11 cellular contexts compared by ENCODE assay signal in the genomic region with DNA sequence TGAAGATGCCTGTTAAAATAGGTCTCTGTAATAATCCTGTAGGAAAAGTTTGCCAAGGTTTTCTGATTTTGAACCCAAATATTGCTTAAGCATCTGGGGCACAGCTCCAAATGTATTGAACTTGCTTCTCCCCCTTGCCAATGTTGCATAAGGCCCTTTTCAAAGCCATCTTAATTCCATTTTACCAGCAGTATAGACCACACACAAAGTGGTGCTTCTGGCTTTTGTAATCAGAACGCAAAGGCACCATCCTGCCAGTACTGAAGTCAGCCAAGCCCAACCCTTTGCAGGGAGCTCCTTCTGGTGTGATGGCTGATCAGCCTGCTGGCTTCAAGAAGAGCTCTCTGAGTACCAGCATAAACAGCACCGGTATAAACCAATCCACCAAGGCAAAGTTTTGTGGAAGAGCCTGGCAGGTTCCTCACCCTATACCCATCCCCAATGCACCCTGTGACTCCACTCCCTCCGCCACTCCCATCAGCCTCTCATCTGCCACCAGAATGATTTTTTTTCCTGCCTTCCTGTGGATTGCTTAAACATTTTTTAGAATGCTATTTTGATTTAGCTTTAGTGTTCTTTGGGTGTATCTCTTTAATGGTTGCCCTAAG. TPM values are rescaled to one million over a fixed set of nuclear protein-coding genes. Genes with fewer than 3 reads are reported as not detected.
A peak's percentile ranks its signal among the peaks of the same experiment; 100 is the strongest.
DNase-seq lines count a peak whose midpoint lies in the region; ATAC-seq and TF ChIP-seq lines count a peak whose summit lies in the region.
"Had no signal": no experiment of that assay in that cellular context is flagged by ENCODE, and none has a peak within 500 bp of the region (broad histone marks: within the 10 kb centered on the region; RNA-seq: fewer than 3 reads in every experiment).

No MANE protein-coding gene starts in this region.

- CTCF ChIA-PET in SK-N-SH (lab: Yijun Ruan, JAX) = no interaction called here

- H3K9me2 ChIP-seq in SK-N-SH = no peaks in the 10 kb centered on the region

- H3F3A ChIP-seq in SK-N-SH (replicated peaks; ENCODE audit: insufficient read depth) = no peaks in the 10 kb centered on the region

- no peak for TF ChIP-seq RAD21 in SK-N-SH (IDR thresholded peaks at IDR 0.05; ENCODE audit: low read length)

- no peak for TF ChIP-seq CTCF in SK-N-SH (IDR thresholded peaks at IDR 0.05)

- no peaks in the 10 kb centered on the region for H3K9me3 ChIP-seq in SK-N-SH
- H3K9me3 ChIP-seq in aorta (ENCODE audit: control insufficient read depth, low read length) = no peaks in the 10 kb centered on the region
- H3K9me3 ChIP-seq: psoas muscle had no signal

- intact Hi-C loops in aorta (cut with DNase I) = no loop called here

- no peaks in the 10 kb centered on the region for H4K20me1 ChIP-seq in SK-N-SH (ENCODE audit: insufficient read depth)

- DNase-seq in SK-N-SH (no peak), dermis blood vessel endothelial cell (peak; percentile 9), iris pigment epithelial cell (ENCODE audit: low read depth) (peak; percentile 49), aorta (no peak), Kasumi-1 (lab: John Stamatoyannopoulos, UW) (no peak)
- no peak for DNase-seq in activated naive CD4-positive, alpha-beta T cell treated with Interleukin-2 at 50 U/mL for 16 hours
- no peak for DNase-seq in activated CD4-positive, alpha-beta T cell treated with anti-CD3 and anti-CD28 coated beads for 48 hours
- DNase-seq: effector CD4-positive, alpha-beta T cell; psoas muscle; RPMI8226 had no signal

- no peak overlapping the region for H3K9ac ChIP-seq in SK-N-SH

- ATAC-seq in SK-N-SH treated with all-trans-retinoic acid at 6 μM for 48 hours (peak; percentile 82), aorta (ENCODE audit: low FRiP score) (peak; percentile 56)
- ATAC-seq: psoas muscle had no signal

- H3K36me3 ChIP-seq in SK-N-SH (replicated peaks in 1 of 2; ENCODE audit: control insufficient read depth in 1 of 2, insufficient read depth in 2 of 2, low read length in 1 of 2) = no peaks in the 10 kb centered on the region
- no peaks in the 10 kb centered on the region for H3K36me3 ChIP-seq in aorta (ENCODE audit: control insufficient read depth in 1 of 2, insufficient read depth in 2 of 2, low read length in 1 of 2)

- H3K27ac ChIP-seq in SK-N-SH (ENCODE audit: low read depth in 2 of 2, low read length in 1 of 2) (no peak overlapping the region), aorta (ENCODE audit: low read depth in 1 of 2, low read length in 2 of 2) (no peak overlapping the region)
- H3K27ac ChIP-seq: psoas muscle had no signal

- H3K4me1 ChIP-seq in SK-N-SH (ENCODE audit: control insufficient read depth in 1 of 2, insufficient read depth in 2 of 2, low read depth in 1 of 2, low read length in 1 of 2) = no peaks in the 10 kb centered on the region
- H3K4me1 ChIP-seq in aorta (ENCODE audit: control insufficient read depth in 1 of 2, insufficient read depth in 2 of 2, low read length in 2 of 2) = no peaks in the 10 kb centered on the region
- H3K4me1 ChIP-seq: psoas muscle had no signal

- POLR2A ChIA-PET in SK-N-SH (lab: Yijun Ruan, JAX) = no interaction called here

- H3K4me2 ChIP-seq in SK-N-SH = no peak overlapping the region

- H3K4me3 ChIP-seq in SK-N-SH (ENCODE audit: low read depth in 2 of 2, low read length in 1 of 2) (no peak overlapping the region), aorta (ENCODE audit: low read length in 2 of 2) (no peak overlapping the region)
- H3K4me3 ChIP-seq: psoas muscle had no signal

- H3K27me3 ChIP-seq in SK-N-SH (ENCODE audit: insufficient read depth) (peaks cover 11% of the 10 kb centered on the region; the same call in 1 of the 2 replicates), aorta (ENCODE audit: control insufficient read depth in 1 of 2, insufficient read depth in 2 of 2, low read length in 1 of 2) (no peaks in the 10 kb centered on the region)

- WGBS in SK-N-SH (ENCODE audit: low lambda C conversion rate) = 33% methylated on average over 3 of the region's 3 CpGs
- WGBS in aorta, 2 donors = 38 to 39% methylated on average over 3 of the region's 3 CpGs

- TF ChIP-seq EP300 in SK-N-SH (IDR thresholded peaks at IDR 0.05; ENCODE audit: borderline replicate concordance in 1 of 2, low read depth in 1 of 2, low read length in 1 of 2) = no peak

- H2AFZ ChIP-seq in SK-N-SH (ENCODE audit: low read depth) = no peak overlapping the region; the same call in 1 of the 2 replicates

- no peaks in the 10 kb centered on the region for H3K79me2 ChIP-seq in SK-N-SH (ENCODE audit: insufficient read depth)

TF ChIP-seq in SK-N-SH treated with all-trans-retinoic acid at 6 μM for 48 hours, 23 proteins besides CTCF, POLR2A, EP300 and RAD21 (continues in another document):
- TF ChIP-seq ZNF8 (CRISPR knock-in tag; IDR thresholded peaks at IDR 0.05) (no peak), SNAI2 (CRISPR knock-in tag; IDR thresholded peaks at IDR 0.05) (no peak), PPARA (CRISPR knock-in tag; IDR thresholded peaks at IDR 0.05; ENCODE audit: borderline replicate concordance) (no peak), ARNTL (CRISPR knock-in tag; IDR thresholded peaks at IDR 0.05; ENCODE audit: borderline replicate concordance, low read depth) (no peak), BACH2 (CRISPR knock-in tag; IDR thresholded peaks at IDR 0.05; ENCODE audit: borderline replicate concordance) (no peak)
- TF ChIP-seq, protein P1, sequence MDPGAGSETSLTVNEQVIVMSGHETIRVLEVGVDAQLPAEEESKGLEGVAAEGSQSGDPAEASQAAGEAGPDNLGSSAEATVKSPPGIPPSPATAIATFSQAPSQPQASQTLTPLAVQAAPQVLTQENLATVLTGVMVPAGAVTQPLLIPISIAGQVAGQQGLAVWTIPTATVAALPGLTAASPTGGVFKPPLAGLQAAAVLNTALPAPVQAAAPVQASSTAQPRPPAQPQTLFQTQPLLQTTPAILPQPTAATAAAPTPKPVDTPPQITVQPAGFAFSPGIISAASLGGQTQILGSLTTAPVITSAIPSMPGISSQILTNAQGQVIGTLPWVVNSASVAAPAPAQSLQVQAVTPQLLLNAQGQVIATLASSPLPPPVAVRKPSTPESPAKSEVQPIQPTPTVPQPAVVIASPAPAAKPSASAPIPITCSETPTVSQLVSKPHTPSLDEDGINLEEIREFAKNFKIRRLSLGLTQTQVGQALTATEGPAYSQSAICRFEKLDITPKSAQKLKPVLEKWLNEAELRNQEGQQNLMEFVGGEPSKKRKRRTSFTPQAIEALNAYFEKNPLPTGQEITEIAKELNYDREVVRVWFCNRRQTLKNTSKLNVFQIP (CRISPR knock-in tag; IDR thresholded peaks at IDR 0.05; ENCODE audit: borderline replicate concordance, low read depth) = no peak
- TF ChIP-seq, protein P2, sequence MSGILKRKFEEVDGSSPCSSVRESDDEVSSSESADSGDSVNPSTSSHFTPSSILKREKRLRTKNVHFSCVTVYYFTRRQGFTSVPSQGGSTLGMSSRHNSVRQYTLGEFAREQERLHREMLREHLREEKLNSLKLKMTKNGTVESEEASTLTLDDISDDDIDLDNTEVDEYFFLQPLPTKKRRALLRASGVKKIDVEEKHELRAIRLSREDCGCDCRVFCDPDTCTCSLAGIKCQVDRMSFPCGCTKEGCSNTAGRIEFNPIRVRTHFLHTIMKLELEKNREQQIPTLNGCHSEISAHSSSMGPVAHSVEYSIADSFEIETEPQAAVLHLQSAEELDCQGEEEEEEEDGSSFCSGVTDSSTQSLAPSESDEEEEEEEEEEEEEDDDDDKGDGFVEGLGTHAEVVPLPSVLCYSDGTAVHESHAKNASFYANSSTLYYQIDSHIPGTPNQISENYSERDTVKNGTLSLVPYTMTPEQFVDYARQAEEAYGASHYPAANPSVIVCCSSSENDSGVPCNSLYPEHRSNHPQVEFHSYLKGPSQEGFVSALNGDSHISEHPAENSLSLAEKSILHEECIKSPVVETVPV (CRISPR knock-in tag; IDR thresholded peaks at IDR 0.05) = no peak

TF ChIP-seq in SK-N-SH, 30 proteins besides CTCF, POLR2A, EP300 and RAD21 (continues in another document):
- TF ChIP-seq, protein P3, sequence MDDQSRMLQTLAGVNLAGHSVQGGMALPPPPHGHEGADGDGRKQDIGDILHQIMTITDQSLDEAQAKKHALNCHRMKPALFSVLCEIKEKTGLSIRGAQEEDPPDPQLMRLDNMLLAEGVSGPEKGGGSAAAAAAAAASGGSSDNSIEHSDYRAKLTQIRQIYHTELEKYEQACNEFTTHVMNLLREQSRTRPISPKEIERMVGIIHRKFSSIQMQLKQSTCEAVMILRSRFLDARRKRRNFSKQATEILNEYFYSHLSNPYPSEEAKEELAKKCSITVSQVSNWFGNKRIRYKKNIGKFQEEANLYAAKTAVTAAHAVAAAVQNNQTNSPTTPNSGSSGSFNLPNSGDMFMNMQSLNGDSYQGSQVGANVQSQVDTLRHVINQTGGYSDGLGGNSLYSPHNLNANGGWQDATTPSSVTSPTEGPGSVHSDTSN (IDR thresholded peaks at IDR 0.05) = no peak
- no peak for TF ChIP-seq EZH2phosphoT487 (IDR thresholded peaks at IDR 0.05; ENCODE audit: borderline replicate concordance, low read depth)
- TF ChIP-seq, protein P4, sequence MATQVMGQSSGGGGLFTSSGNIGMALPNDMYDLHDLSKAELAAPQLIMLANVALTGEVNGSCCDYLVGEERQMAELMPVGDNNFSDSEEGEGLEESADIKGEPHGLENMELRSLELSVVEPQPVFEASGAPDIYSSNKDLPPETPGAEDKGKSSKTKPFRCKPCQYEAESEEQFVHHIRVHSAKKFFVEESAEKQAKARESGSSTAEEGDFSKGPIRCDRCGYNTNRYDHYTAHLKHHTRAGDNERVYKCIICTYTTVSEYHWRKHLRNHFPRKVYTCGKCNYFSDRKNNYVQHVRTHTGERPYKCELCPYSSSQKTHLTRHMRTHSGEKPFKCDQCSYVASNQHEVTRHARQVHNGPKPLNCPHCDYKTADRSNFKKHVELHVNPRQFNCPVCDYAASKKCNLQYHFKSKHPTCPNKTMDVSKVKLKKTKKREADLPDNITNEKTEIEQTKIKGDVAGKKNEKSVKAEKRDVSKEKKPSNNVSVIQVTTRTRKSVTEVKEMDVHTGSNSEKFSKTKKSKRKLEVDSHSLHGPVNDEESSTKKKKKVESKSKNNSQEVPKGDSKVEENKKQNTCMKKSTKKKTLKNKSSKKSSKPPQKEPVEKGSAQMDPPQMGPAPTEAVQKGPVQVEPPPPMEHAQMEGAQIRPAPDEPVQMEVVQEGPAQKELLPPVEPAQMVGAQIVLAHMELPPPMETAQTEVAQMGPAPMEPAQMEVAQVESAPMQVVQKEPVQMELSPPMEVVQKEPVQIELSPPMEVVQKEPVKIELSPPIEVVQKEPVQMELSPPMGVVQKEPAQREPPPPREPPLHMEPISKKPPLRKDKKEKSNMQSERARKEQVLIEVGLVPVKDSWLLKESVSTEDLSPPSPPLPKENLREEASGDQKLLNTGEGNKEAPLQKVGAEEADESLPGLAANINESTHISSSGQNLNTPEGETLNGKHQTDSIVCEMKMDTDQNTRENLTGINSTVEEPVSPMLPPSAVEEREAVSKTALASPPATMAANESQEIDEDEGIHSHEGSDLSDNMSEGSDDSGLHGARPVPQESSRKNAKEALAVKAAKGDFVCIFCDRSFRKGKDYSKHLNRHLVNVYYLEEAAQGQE (IDR thresholded peaks at IDR 0.05; ENCODE audit: low read depth, low read length) = no peak

RNA-seq across cellular contexts. Expression of a gene that starts 39.2 kb away (rescaled TPM):
- polyA plus RNA-seq in SK-N-SH (2012; rRNA removed) = 13.2 and 15.7 TPM in 2 replicates
- polyA plus RNA-seq in SK-N-SH (2012; cell fraction: cytosol; rRNA removed) = 15.5 and 15.9 TPM in 2 replicates
- 18.7 and 34.4 TPM in 2 replicates for polyA plus RNA-seq in SK-N-SH (2012; cell fraction: nucleus; rRNA removed)
- total RNA-seq in dermis blood vessel endothelial cell = 94.6 and 183 TPM in 2 replicates
- 10 to 100 TPM; 81.9 to 91.4 TPM for total RNA-seq in aorta
- 10 to 100 TPM in 1 of 2 donors, 1 to 10 TPM in 1; 7.8 to 20.4 TPM for polyA plus RNA-seq in aorta

Comparison
In these comparisons a context has a peak if more than half of its experiments do, and no peak if none do; other contexts are left out.
1. DNase-seq: peak in dermis blood vessel endothelial cell (single experiment) and iris pigment epithelial cell (single experiment); none in SK-N-SH (single experiment), aorta (0 of 2), activated naive CD4-positive, alpha-beta T cell treated with Interleukin-2 at 50 U/mL for 16 hours (single experiment), activated CD4-positive, alpha-beta T cell treated with anti-CD3 and anti-CD28 coated beads for 48 hours (single experiment) and Kasumi-1 (0 of 2).